In genomic region chr20:23152308-23152892, GRCh38 we compare ENCODE assay signal across 1 cellular context.
TF ChIP-seq lines count a peak whose summit lies in the region.

No MANE protein-coding gene starts in this region.

TF ChIP-seq in HepG2, 621 proteins besides CTCF, POLR2A, EP300 and RAD21 (continued from another document and continues in another):
- TF ChIP-seq PAXIP1 (CRISPR knock-in tag; conservative IDR thresholded peaks at IDR 0.05) (peak; percentile 86), GATAD2A (CRISPR knock-in tag; IDR thresholded peaks at IDR 0.05) (peak; percentile 94), TRIM22 (IDR thresholded peaks at IDR 0.05) (no peak), ZNF816 (CRISPR knock-in tag; IDR thresholded peaks at IDR 0.05; ENCODE audit: borderline replicate concordance) (no peak), CAMTA2 (CRISPR knock-in tag; IDR thresholded peaks at IDR 0.05; ENCODE audit: borderline replicate concordance) (no peak), KLF6 (CRISPR knock-in tag; IDR thresholded peaks at IDR 0.05) (peak; percentile 68), SIX1 (CRISPR knock-in tag; IDR thresholded peaks at IDR 0.05; ENCODE audit: borderline replicate concordance) (0 out of 2 replicates have a peak, but pooled peaks have one; percentile 17), ZNF17 (CRISPR knock-in tag; IDR thresholded peaks at IDR 0.05) (no peak), IRF9 (CRISPR knock-in tag; IDR thresholded peaks at IDR 0.05; ENCODE audit: borderline replicate concordance) (0 out of 2 replicates have a peak, but pooled peaks have one; percentile 26), SCMH1 (CRISPR knock-in tag; IDR thresholded peaks at IDR 0.05; ENCODE audit: borderline replicate concordance) (no peak), HCFC1 (IDR thresholded peaks at IDR 0.05; ENCODE audit: low read depth, low read length) (no peak), CSRNP1 (CRISPR knock-in tag; IDR thresholded peaks at IDR 0.05) (no peak), RARA (CRISPR knock-in tag; IDR thresholded peaks at IDR 0.05) (peak; percentile 97), TEAD3 (CRISPR knock-in tag; optimal IDR thresholded peaks at IDR 0.05; ENCODE audit: borderline replicate concordance) (peak; percentile 78), ZBTB33 (CRISPR knock-in tag; IDR thresholded peaks at IDR 0.05) (peak; percentile 70; the same call in 1 of the 2 replicates), ZNF597 (CRISPR knock-in tag; IDR thresholded peaks at IDR 0.05) (no peak), ZNF790 (CRISPR knock-in tag; IDR thresholded peaks at IDR 0.05; ENCODE audit: borderline replicate concordance) (no peak), ZFP1 (CRISPR knock-in tag; IDR thresholded peaks at IDR 0.05) (no peak), ESRRA (CRISPR knock-in tag; IDR thresholded peaks at IDR 0.05; ENCODE audit: low read depth) (peak; percentile 63; the same call in 1 of the 2 replicates), HMG20A (CRISPR knock-in tag; IDR thresholded peaks at IDR 0.05; ENCODE audit: borderline replicate concordance) (peak; percentile 72; the same call in 1 of the 2 replicates), NCOA2 (CRISPR knock-in tag; IDR thresholded peaks at IDR 0.05) (peak; percentile 79), KDM6A (CRISPR knock-in tag; IDR thresholded peaks at IDR 0.05; ENCODE audit: low read depth) (peak; percentile 61), FOXA3 (CRISPR knock-in tag; IDR thresholded peaks at IDR 0.05) (peak; percentile 79), RARG (CRISPR knock-in tag; IDR thresholded peaks at IDR 0.05; ENCODE audit: low read depth) (no peak), KAT7 (CRISPR knock-in tag; IDR thresholded peaks at IDR 0.05; ENCODE audit: borderline replicate concordance) (0 out of 2 replicates have a peak, but pooled peaks have one; percentile 44), RORA (CRISPR knock-in tag; IDR thresholded peaks at IDR 0.05) (no peak), GATAD1 (CRISPR knock-in tag; IDR thresholded peaks at IDR 0.05) (peak; percentile 58; the same call in 1 of the 2 replicates), LCORL (IDR thresholded peaks at IDR 0.05) (no peak), LCORL (CRISPR knock-in tag; IDR thresholded peaks at IDR 0.05) (0 out of 2 replicates have a peak, but pooled peaks have one; percentile 43), ZSCAN9 (CRISPR knock-in tag; IDR thresholded peaks at IDR 0.05; ENCODE audit: borderline replicate concordance) (peak; percentile 92), IRF2 (CRISPR knock-in tag; IDR thresholded peaks at IDR 0.05) (peak; percentile 68), NFKB2 (CRISPR knock-in tag; IDR thresholded peaks at IDR 0.05; ENCODE audit: borderline replicate concordance) (peak; percentile 22; the same call in 1 of the 2 replicates), ELF4 (CRISPR knock-in tag; IDR thresholded peaks at IDR 0.05; ENCODE audit: borderline replicate concordance) (no peak), SMAD3 (CRISPR knock-in tag; IDR thresholded peaks at IDR 0.05) (peak; percentile 54; the same call in 1 of the 2 replicates), PRDM10 (CRISPR knock-in tag; IDR thresholded peaks at IDR 0.05; ENCODE audit: low read depth) (peak; percentile 50; the same call in 1 of the 2 replicates), SALL1 (CRISPR knock-in tag; IDR thresholded peaks at IDR 0.05) (peak; percentile 78), ZNF772 (CRISPR knock-in tag; IDR thresholded peaks at IDR 0.05) (peak; percentile 54; the same call in 1 of the 2 replicates), ZNF260 (CRISPR knock-in tag; IDR thresholded peaks at IDR 0.05; ENCODE audit: borderline replicate concordance, low read depth) (no peak), HNF4A (CRISPR knock-in tag; IDR thresholded peaks at IDR 0.05) (peak; percentile 92), TRAFD1 (CRISPR knock-in tag; IDR thresholded peaks at IDR 0.05; ENCODE audit: borderline replicate concordance) (no peak; the same call in 1 of the 2 replicates), RBFOX2 (IDR thresholded peaks at IDR 0.05; ENCODE audit: low read depth, low read length) (no peak)
- TF ChIP-seq, protein P1, sequence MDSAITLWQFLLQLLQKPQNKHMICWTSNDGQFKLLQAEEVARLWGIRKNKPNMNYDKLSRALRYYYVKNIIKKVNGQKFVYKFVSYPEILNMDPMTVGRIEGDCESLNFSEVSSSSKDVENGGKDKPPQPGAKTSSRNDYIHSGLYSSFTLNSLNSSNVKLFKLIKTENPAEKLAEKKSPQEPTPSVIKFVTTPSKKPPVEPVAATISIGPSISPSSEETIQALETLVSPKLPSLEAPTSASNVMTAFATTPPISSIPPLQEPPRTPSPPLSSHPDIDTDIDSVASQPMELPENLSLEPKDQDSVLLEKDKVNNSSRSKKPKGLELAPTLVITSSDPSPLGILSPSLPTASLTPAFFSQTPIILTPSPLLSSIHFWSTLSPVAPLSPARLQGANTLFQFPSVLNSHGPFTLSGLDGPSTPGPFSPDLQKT (CRISPR knock-in tag; IDR thresholded peaks at IDR 0.05; ENCODE audit: borderline replicate concordance): no peak
- TF ChIP-seq, protein P2, sequence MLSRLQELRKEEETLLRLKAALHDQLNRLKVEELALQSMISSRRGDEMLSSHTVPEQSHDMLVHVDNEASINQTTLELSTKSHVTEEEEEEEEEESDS (CRISPR knock-in tag; IDR thresholded peaks at IDR 0.05; ENCODE audit: borderline replicate concordance): no peak
- TF ChIP-seq, protein P3, sequence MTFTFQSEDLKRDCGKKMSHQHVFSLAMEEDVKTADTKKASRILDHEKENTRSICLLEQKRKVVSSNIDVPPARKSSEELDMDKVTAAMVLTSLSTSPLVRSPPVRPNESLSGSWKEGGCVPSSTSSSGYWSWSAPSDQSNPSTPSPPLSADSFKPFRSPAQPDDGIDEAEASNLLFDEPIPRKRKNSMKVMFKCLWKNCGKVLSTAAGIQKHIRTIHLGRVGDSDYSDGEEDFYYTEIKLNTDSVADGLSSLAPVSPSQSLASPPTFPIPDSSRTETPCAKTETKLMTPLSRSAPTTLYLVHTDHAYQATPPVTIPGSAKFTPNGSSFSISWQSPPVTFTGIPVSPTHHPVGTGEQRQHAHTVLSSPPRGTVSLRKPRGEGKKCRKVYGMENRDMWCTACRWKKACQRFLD (CRISPR knock-in tag; IDR thresholded peaks at IDR 0.05; ENCODE audit: borderline replicate concordance): no peak
